In genomic region chr9:21357479-21358290, GRCh38 we compare ENCODE assay signal across 10 cellular contexts. TPM values are rescaled to one million over a fixed set of nuclear protein-coding genes. Genes with fewer than 3 reads are reported as not detected.
DNase-seq lines count a peak whose midpoint lies in the region; ATAC-seq, FAIRE-seq and TF ChIP-seq lines count a peak whose summit lies in the region.
"Had no signal": no experiment of that assay in that cellular context is flagged by ENCODE, and none has a peak within 500 bp of the region (broad histone marks: within the 10 kb centered on the region; RNA-seq: fewer than 3 reads in every experiment).

No MANE protein-coding gene starts in this region.

- H2AFZ ChIP-seq in neuronal stem cell (ENCODE audit: low read length), result peak overlapping the region; percentile 72

- H4K8ac ChIP-seq in neuronal stem cell (ENCODE audit: low read depth, low read length), result no peak overlapping the region

- H3K4me3 ChIP-seq in NB4 (ENCODE audit: low read depth, low read length) (no peak overlapping the region), neuronal stem cell (ENCODE audit: low read length in 2 of 2) (no peak overlapping the region)

- H2BK12ac ChIP-seq in neuronal stem cell (ENCODE audit: low read length), result no peak overlapping the region

- H2BK120ac ChIP-seq in neuronal stem cell (ENCODE audit: low read depth, low read length), result no peak overlapping the region

- no peak overlapping the region for H3K27ac ChIP-seq in neuronal stem cell (replicated peaks; ENCODE audit: low read length)
- H3K27ac ChIP-seq: 22Rv1 had no signal

- no peak overlapping the region for H3K18ac ChIP-seq in neuronal stem cell (ENCODE audit: low read length)

- H3K14ac ChIP-seq in neuronal stem cell (ENCODE audit: low read length), result no peak overlapping the region

- H3K23ac ChIP-seq in neuronal stem cell (ENCODE audit: low read depth, low read length, poor library complexity), result no peak overlapping the region

- peak; percentile 88 for ATAC-seq in HG02588 (IDR thresholded peaks at IDR 0.05; ENCODE audit: unreplicated experiment)

- H4K91ac ChIP-seq in neuronal stem cell (ENCODE audit: low read depth, low read length, poor library complexity), result no peak overlapping the region

- DNase-seq in SIG-M5 treated with dmso at 0.1 percent for 504 hours (lab: John Stamatoyannopoulos, UW; ENCODE audit: unreplicated experiment) (peak; percentile 59), SIG-M5 (lab: John Stamatoyannopoulos, UW) (no peak), NB4 (ENCODE audit: low read depth) (peak; percentile 66), neuronal stem cell (ENCODE audit: low spot score) (no peak), NCI-H69 (lab: John Stamatoyannopoulos, UW) (no peak), D721Med (ENCODE audit: insufficient read length, low spot score) (no peak), ureter (ENCODE audit: low spot score) (no peak)
- DNase-seq: NCI-H2171 had no signal

- H3K36me3 ChIP-seq in neuronal stem cell (replicated peaks in 1 of 2; ENCODE audit: control insufficient read depth in 2 of 2, insufficient read depth in 2 of 2, low read length in 2 of 2), result no peaks in the 10 kb centered on the region

- H3K27me3 ChIP-seq in neuronal stem cell (ENCODE audit: control insufficient read depth in 3 of 3, insufficient read depth in 3 of 3, low read depth in 1 of 3, low read length in 3 of 3), result no peaks in the 10 kb centered on the region

- no peak for FAIRE-seq in D721Med (lab: Jason Lieb, UNC)

- no peaks in the 10 kb centered on the region for H3K79me1 ChIP-seq in neuronal stem cell (ENCODE audit: low read depth, low read length)

- no peak for TF ChIP-seq POLR2A in NB4 (IDR thresholded peaks at IDR 0.05; ENCODE audit: extremely low read depth, insufficient read length)

- H2BK5ac ChIP-seq in neuronal stem cell (ENCODE audit: low read length), result no peak overlapping the region

- H3K4me2 ChIP-seq in neuronal stem cell (ENCODE audit: insufficient read depth, low read length, poor library complexity, severe bottlenecking), result no peak overlapping the region

- TF ChIP-seq CTCF in NB4 (IDR thresholded peaks at IDR 0.05; ENCODE audit: low read depth, low read length) (no peak), D721Med (IDR thresholded peaks at IDR 0.05; ENCODE audit: insufficient read depth, missing control alignments) (no peak)

- H3K4ac ChIP-seq in neuronal stem cell (ENCODE audit: low read length), result no peak overlapping the region

- peaks cover 0 to 2% of the 10 kb centered on the region in 2 donors for H3K4me1 ChIP-seq in neuronal stem cell (ENCODE audit: control insufficient read depth in 2 of 2, insufficient read depth in 1 of 2, low read depth in 1 of 2, low read length in 2 of 2)

- H3K9ac ChIP-seq in neuronal stem cell (ENCODE audit: low read depth, low read length, poor library complexity), result no peak overlapping the region

- no peaks in the 10 kb centered on the region for H3K9me3 ChIP-seq in neuronal stem cell (replicated peaks in 1 of 2; ENCODE audit: control insufficient read depth in 2 of 2, insufficient read depth in 1 of 2, low read depth in 1 of 2, low read length in 2 of 2)

- no peak overlapping the region for H2BK15ac ChIP-seq in neuronal stem cell (ENCODE audit: low read length)

- no CpG with 5 or more reads among the region's 7 CpGs for WGBS in neuronal stem cell (ENCODE audit: extremely low coverage in 2 of 2, insufficient read length in 2 of 2, insufficient replicate concordance in 1 of 2), 2 donors

- H2AK5ac ChIP-seq in neuronal stem cell (ENCODE audit: low read depth, low read length), result no peak overlapping the region

RNA-seq across cellular contexts. Expression of gene IFNA6, which starts 7.0 kb away (rescaled TPM):
- not detected for polyA plus RNA-seq in neuronal stem cell (2013, experiment 1 of 2)
- polyA plus RNA-seq in neuronal stem cell (2013, experiment 2 of 2), result not detected
- total RNA-seq in ureter, result not detected

RNA-seq across cellular contexts. Expression of gene IFNA13, which starts 10.2 kb away (rescaled TPM):
- polyA plus RNA-seq in neuronal stem cell (2013, experiment 1 of 2), result not detected
- not detected for polyA plus RNA-seq in neuronal stem cell (2013, experiment 2 of 2)
- not detected for total RNA-seq in ureter

RNA-seq across cellular contexts. Expression of gene KLHL9, which starts 22.5 kb away (rescaled TPM):
- polyA plus RNA-seq in neuronal stem cell (2013, experiment 1 of 2), result 19.5 TPM
- polyA plus RNA-seq in neuronal stem cell (2013, experiment 2 of 2), result 19.8 TPM
- total RNA-seq in ureter, result 27.8 TPM

RNA-seq across cellular contexts. Expression of gene IFNA2, which starts 27.5 kb away (rescaled TPM):
- not detected for polyA plus RNA-seq in neuronal stem cell (2013, experiment 1 of 2)
- not detected for polyA plus RNA-seq in neuronal stem cell (2013, experiment 2 of 2)
- not detected for total RNA-seq in ureter

RNA-seq across cellular contexts. Expression of gene IFNA8, which starts 51.2 kb away (rescaled TPM):
- not detected for polyA plus RNA-seq in neuronal stem cell (2013, experiment 1 of 2)
- polyA plus RNA-seq in neuronal stem cell (2013, experiment 2 of 2), result not detected
- not detected for total RNA-seq in ureter

Comparison
In these comparisons a context has a peak if more than half of its experiments do, and no peak if none do; other contexts are left out.
1. DNase-seq: peak in SIG-M5 treated with dmso at 0.1 percent for 504 hours (single experiment) and NB4 (single experiment); none in SIG-M5 (single experiment), neuronal stem cell (single experiment), NCI-H69 (single experiment), D721Med (single experiment) and ureter (single experiment).